8 cellular contexts compared by ENCODE assay signal in the genomic region with DNA sequence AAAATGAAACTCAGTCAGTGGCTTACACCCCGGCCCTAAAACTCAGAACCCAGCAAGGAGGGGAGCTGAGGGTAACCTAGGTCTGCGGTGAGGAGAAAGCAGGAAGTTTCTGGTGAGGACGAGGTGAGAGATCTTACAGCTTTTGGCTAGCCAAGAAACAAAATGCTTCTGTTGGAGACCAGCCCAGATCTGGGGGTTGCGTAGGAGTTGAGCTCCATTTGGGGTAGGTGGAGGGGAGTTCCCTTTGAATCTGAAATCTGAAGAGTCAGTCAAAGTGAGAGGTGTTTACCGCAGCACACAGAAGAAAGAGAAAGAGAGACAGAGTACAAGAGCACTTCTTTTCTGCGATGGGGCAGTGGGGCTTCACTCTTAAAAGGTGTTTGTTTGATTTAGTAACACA. TPM values are rescaled to one million over a fixed set of nuclear protein-coding genes. Genes with fewer than 3 reads are reported as not detected.
DNase-seq lines count a peak whose midpoint lies in the region; ATAC-seq and TF ChIP-seq lines count a peak whose summit lies in the region.

No MANE protein-coding gene starts in this region.

- peak; percentile 90 for DNase-seq in T-helper 2 cell treated with Interferon-gamma antibody and Interleukin-4, amounts not matched to agents 5 μg/mL and 100 μg/mL, for 36 hours (ENCODE audit: low spot score)
- DNase-seq in breast epithelium (ENCODE audit: low spot score in 2 of 2) (peak in 1 of 2 donors; percentile 57), NCI-H2029 (lab: John Stamatoyannopoulos, UW) (no peak), NCI-H524 (lab: John Stamatoyannopoulos, UW) (no peak), kidney glomerular epithelial cell (lab: John Stamatoyannopoulos, UW) (no peak)
- DNase-seq in stimulated activated CD8-positive, alpha-beta memory T cell treated with anti-CD3 and anti-CD28 coated beads, Interleukin-15, amount 100 ng/mL, for 4 hours (ENCODE audit: low read depth in 2 of 2): peak; percentile 54 to 75

- peak overlapping the region; percentile 57 to 84 for H3K27ac ChIP-seq in breast epithelium

- H3K27me3 Mint-ChIP-seq in T-helper 2 cell treated with Interferon-gamma antibody and Interleukin-4, amounts not matched to agents 5 μg/mL and 100 μg/mL, for 36 hours (ENCODE audit: low read depth): peaks cover 58% of the 10 kb centered on the region

- no peaks in the 10 kb centered on the region for H3K9me3 Mint-ChIP-seq in T-helper 2 cell treated with Interferon-gamma antibody and Interleukin-4, amounts not matched to agents 5 μg/mL and 100 μg/mL, for 36 hours

- no peak for TF ChIP-seq CTCF in breast epithelium (IDR thresholded peaks at IDR 0.05)

- peak; percentile 89 for ATAC-seq in GM18505 (IDR thresholded peaks at IDR 0.05; ENCODE audit: unreplicated experiment)
- ATAC-seq in HG02938 (IDR thresholded peaks at IDR 0.05; ENCODE audit: unreplicated experiment): peak; percentile 97

- no peaks in the 10 kb centered on the region for H3K36me3 ChIP-seq in breast epithelium

- TF ChIP-seq POLR2A in GM18505 (IDR thresholded peaks at IDR 0.05; ENCODE audit: borderline replicate concordance, extremely low read depth, insufficient read depth, insufficient read length): no peak
- no peak for TF ChIP-seq POLR2A in breast epithelium (IDR thresholded peaks at IDR 0.05)

- H3K4me3 Mint-ChIP-seq in T-helper 2 cell treated with Interferon-gamma antibody and Interleukin-4, amounts not matched to agents 5 μg/mL and 100 μg/mL, for 36 hours: peak overlapping the region; percentile 69

- no peaks in the 10 kb centered on the region for H3K9me3 ChIP-seq in breast epithelium

- no peaks in the 10 kb centered on the region for H3K36me3 Mint-ChIP-seq in T-helper 2 cell treated with Interferon-gamma antibody and Interleukin-4, amounts not matched to agents 5 μg/mL and 100 μg/mL, for 36 hours (ENCODE audit: low read depth)

- H3K4me3 ChIP-seq in breast epithelium: no peak overlapping the region

- H3K4me1 Mint-ChIP-seq in T-helper 2 cell treated with Interferon-gamma antibody and Interleukin-4, amounts not matched to agents 5 μg/mL and 100 μg/mL, for 36 hours (ENCODE audit: low read depth): peaks cover 21% of the 10 kb centered on the region

- intact Hi-C loops in breast epithelium (cut with DNase I; ENCODE audit: low total_unique reads): no loop called here

- peak overlapping the region; percentile 64 for H3K27ac Mint-ChIP-seq in T-helper 2 cell treated with Interferon-gamma antibody and Interleukin-4, amounts not matched to agents 5 μg/mL and 100 μg/mL, for 36 hours

- peaks cover 0 to 17% of the 10 kb centered on the region in 2 donors for H3K4me1 ChIP-seq in breast epithelium

- no peaks in the 10 kb centered on the region for H3K27me3 ChIP-seq in breast epithelium

RNA-seq across cellular contexts. Expression of gene EHF, which starts 29.6 kb away (rescaled TPM):
- 100 to 1,000 TPM in 2 of 3 donors, under 1 TPM in 1; 0.16 to 392 (median 132) TPM for total RNA-seq in breast epithelium

Comparison
In these comparisons a context has a peak if more than half of its experiments do, and no peak if none do; other contexts are left out.
1. DNase-seq: peak in T-helper 2 cell treated with Interferon-gamma antibody and Interleukin-4, amounts not matched to agents 5 μg/mL and 100 μg/mL, for 36 hours (single experiment) and stimulated activated CD8-positive, alpha-beta memory T cell treated with anti-CD3 and anti-CD28 coated beads, Interleukin-15, amount 100 ng/mL, for 4 hours (2 of 2); none in NCI-H2029 (single experiment), NCI-H524 (0 of 2) and kidney glomerular epithelial cell (single experiment).